In the genomic region with DNA sequence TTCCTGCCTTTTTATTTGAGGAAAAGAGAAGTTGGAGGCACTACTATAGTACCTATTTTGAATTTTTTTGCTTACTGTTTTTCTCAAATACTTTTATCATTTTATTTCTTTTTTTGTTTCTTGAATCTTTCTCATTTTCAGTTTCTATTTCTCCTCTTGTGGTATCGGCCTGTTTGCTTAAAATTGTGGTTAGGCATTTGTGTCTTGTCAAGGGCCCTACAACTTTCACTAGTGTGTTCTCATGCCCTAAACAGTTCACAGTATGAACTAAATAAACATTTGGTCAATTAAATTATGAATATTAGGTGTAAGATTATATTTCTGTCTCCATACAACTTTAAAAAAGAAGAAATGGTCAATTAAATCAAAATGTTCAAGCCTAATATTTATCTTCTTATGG, we compare ENCODE assay signal across 26 cellular contexts.
"Had no signal": no experiment of that assay in that cellular context is flagged by ENCODE, and none has a peak within 500 bp of the region (broad histone marks: within the 10 kb centered on the region; RNA-seq: fewer than 3 reads in every experiment).

No MANE protein-coding gene starts in this region.

- H3K4me2 ChIP-seq: neural progenitor cell had no signal

- H3K36me3 Mint-ChIP-seq: memory B cell; natural killer cell treated with Interleukin-12 subunit alpha and Interleukin-12 subunit beta and Interleukin-15 and Interleukin-18, amount 100 ng/mL, for 72 hours; neural progenitor cell had no signal

- ATAC-seq: effector memory CD8-positive, alpha-beta T cell; gastrocnemius medialis; heart right ventricle; lower lobe of right lung; natural killer cell treated with Interleukin-12 subunit alpha and Interleukin-12 subunit beta and Interleukin-15 and Interleukin-18, amount 100 ng/mL, for 72 hours had no signal

- H2AFZ ChIP-seq: neural progenitor cell had no signal

- H3K27me3 ChIP-seq: esophagus muscularis mucosa, gastrocnemius medialis, heart right ventricle, neural progenitor cell, ovary, right atrium auricular region, sigmoid colon, stomach had no signal

- H3K4me3 ChIP-seq: esophagus muscularis mucosa, gastrocnemius medialis, heart right ventricle, left ventricle myocardium inferior, lower lobe of right lung, neural progenitor cell, ovary, right atrium auricular region, sigmoid colon, skin epidermis, stomach, thoracic aorta had no signal

- DNase-seq: effector memory CD8-positive, alpha-beta T cell; gastrocnemius medialis; heart right ventricle; hypothalamus; islet precursor cell; left ventricle myocardium inferior; lower lobe of right lung; midbrain; nucleus accumbens; ovary; sigmoid colon; stimulated activated CD4-positive, alpha-beta T cell treated with anti-CD3 and anti-CD28 coated beads, Interleukin-2, amount 100 ng/mL, for 24 hours; stimulated activated CD4-positive, alpha-beta T cell treated with anti-CD3 and anti-CD28 coated beads, Interleukin-4, amount 100 ng/mL, for 4 hours; stimulated activated naive CD4-positive, alpha-beta T cell; stomach; substantia nigra; trophoblast cell had no signal

- H3K4me1 Mint-ChIP-seq: memory B cell, neural progenitor cell had no signal

- H3K27ac Mint-ChIP-seq: dendritic cell treated with granulocyte-macrophage colony-stimulating factor and Interleukin-4, amounts not matched to agents 40 ng/mL and 50 ng/mL, for 4 days; effector memory CD8-positive, alpha-beta T cell; memory B cell; natural killer cell treated with Interleukin-12 subunit alpha and Interleukin-12 subunit beta and Interleukin-15 and Interleukin-18, amount 100 ng/mL, for 72 hours; neural progenitor cell had no signal

- H3K9ac ChIP-seq: neural progenitor cell had no signal

- H3K36me3 ChIP-seq: esophagus muscularis mucosa, gastrocnemius medialis, heart right ventricle, left ventricle myocardium inferior, lower lobe of right lung, neural progenitor cell, ovary, right atrium auricular region, sigmoid colon, stomach, thoracic aorta had no signal

- H3K9me3 Mint-ChIP-seq: dendritic cell treated with granulocyte-macrophage colony-stimulating factor and Interleukin-4, amounts not matched to agents 40 ng/mL and 50 ng/mL, for 4 days; natural killer cell treated with Interleukin-12 subunit alpha and Interleukin-12 subunit beta and Interleukin-15 and Interleukin-18, amount 100 ng/mL, for 72 hours; neural progenitor cell had no signal

- H3K9me3 ChIP-seq: esophagus muscularis mucosa, gastrocnemius medialis, heart right ventricle, left ventricle myocardium inferior, lower lobe of right lung, ovary, right atrium auricular region, sigmoid colon, stomach, thoracic aorta had no signal

- H3K4me3 Mint-ChIP-seq: dendritic cell treated with granulocyte-macrophage colony-stimulating factor and Interleukin-4, amounts not matched to agents 40 ng/mL and 50 ng/mL, for 4 days; effector memory CD8-positive, alpha-beta T cell; memory B cell; natural killer cell treated with Interleukin-12 subunit alpha and Interleukin-12 subunit beta and Interleukin-15 and Interleukin-18, amount 100 ng/mL, for 72 hours; neural progenitor cell had no signal

- H3K4me1 ChIP-seq: esophagus muscularis mucosa, gastrocnemius medialis, heart right ventricle, left ventricle myocardium inferior, lower lobe of right lung, neural progenitor cell, right atrium auricular region, sigmoid colon, stomach had no signal

- H3K27ac ChIP-seq: epithelial cell of prostate, esophagus muscularis mucosa, gastrocnemius medialis, heart right ventricle, left ventricle myocardium inferior, lower lobe of right lung, neural progenitor cell, ovary, right atrium auricular region, sigmoid colon, skin epidermis, stomach, thoracic aorta had no signal
